In the genomic region with DNA sequence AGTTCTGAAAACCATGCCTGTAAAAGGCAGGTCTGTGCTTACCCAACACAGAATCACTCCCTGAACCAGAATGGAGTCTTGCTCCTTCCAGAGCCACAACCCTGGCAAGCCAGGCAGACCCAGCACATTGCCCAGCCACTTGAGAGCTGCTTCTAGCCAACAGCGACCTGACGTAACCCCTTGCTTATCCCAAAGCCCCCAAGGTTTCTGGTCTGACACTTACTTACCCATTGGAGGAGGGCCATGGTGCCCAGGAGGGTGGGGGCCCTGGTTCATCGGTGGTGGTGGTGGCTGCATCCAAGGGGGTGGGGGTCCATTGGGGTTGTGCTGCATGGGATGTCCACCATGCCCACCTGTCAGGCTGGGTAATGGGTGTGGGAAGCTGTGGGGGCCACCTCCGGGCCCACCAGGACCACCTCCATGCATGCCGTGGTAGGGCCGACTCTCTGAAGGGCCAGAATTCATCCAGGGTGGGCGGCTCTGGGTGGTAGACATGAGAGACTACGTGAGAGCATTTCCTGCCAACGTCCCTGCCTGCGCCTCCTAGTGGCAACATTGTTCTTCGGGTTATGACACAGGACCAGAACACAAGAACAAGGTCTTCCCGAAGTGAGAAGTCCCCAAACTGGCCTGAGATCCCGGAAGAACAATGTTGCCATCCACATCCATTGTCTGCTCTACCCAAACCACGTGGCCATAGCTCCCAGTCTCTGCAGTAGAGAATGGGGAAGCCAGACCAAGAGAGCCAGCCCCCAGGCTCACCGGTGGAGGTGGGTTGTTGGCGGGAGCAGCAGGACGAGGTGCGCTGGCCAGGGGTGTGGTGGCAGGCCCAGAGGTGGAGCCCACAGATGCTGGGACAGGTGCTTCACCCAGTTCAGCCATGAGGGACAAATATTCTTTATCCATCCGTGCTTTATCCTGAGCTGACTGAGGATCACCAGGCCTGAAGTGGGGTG, we compare ENCODE assay signal across 8 cellular contexts. TPM values are rescaled to one million over a fixed set of nuclear protein-coding genes. Genes with fewer than 3 reads are reported as not detected.
DNase-seq lines count a peak whose midpoint lies in the region; ATAC-seq and TF ChIP-seq lines count a peak whose summit lies in the region.

No MANE protein-coding gene starts in this region.

- peak; percentile 66 for DNase-seq in Daoy (ENCODE audit: low read depth)
- peak; percentile 75 for DNase-seq in activated CD4-positive, CD25-positive, alpha-beta regulatory T cell treated with anti-CD3 and anti-CD28 coated beads, Interleukin-2, amount 50 U/mL, for 16 hours (ENCODE audit: low read depth, low spot score)
- DNase-seq in central memory CD8-positive, alpha-beta T cell (ENCODE audit: low spot score in 2 of 2): peak; percentile 71 to 85
- peak; percentile 43 for DNase-seq in medulla oblongata (ENCODE audit: extremely low spot score)
- peak; percentile 76 to 78 for DNase-seq in stimulated activated CD8-positive, alpha-beta memory T cell treated with anti-CD3 and anti-CD28 coated beads, Interleukin-2, amount 100 ng/mL, for 48 hours (ENCODE audit: low read depth in 2 of 2)

- H3K4me2 ChIP-seq in Loucy (ENCODE audit: low read depth, low read length, poor library complexity, severe bottlenecking): peak overlapping the region; percentile 32

- peaks cover 93% of the 10 kb centered on the region for H3K36me3 ChIP-seq in Loucy (ENCODE audit: insufficient read depth, low read length)

- H3K4me1 ChIP-seq in Loucy (ENCODE audit: insufficient read depth, low read length, poor library complexity, severe bottlenecking): peaks cover 53% of the 10 kb centered on the region

- peak overlapping the region; percentile 4 for H3K4me3 ChIP-seq in Loucy (ENCODE audit: low read length, poor library complexity, severe bottlenecking)

- H3K9ac ChIP-seq in Loucy (ENCODE audit: low read depth, low read length, poor library complexity, severe bottlenecking): no peak overlapping the region

- H4K20me1 ChIP-seq in Loucy (ENCODE audit: insufficient read depth, low read length, poor library complexity, severe bottlenecking): peaks cover 98% of the 10 kb centered on the region

- peak overlapping the region; percentile 89 for H3K27ac Mint-ChIP-seq in central memory CD8-positive, alpha-beta T cell (ENCODE audit: low read depth)

- H3K9me2 ChIP-seq in Loucy (replicated peaks; ENCODE audit: low read depth, low read length): no peaks in the 10 kb centered on the region

- H3K4me3 Mint-ChIP-seq in central memory CD8-positive, alpha-beta T cell: peak overlapping the region; percentile 71

- H3K79me2 ChIP-seq in Loucy (ENCODE audit: insufficient read depth, low read length): peaks cover 88% of the 10 kb centered on the region

- H3K4me1 Mint-ChIP-seq in central memory CD8-positive, alpha-beta T cell: peaks cover 88% of the 10 kb centered on the region

- no peak overlapping the region for H2AFZ ChIP-seq in Loucy (ENCODE audit: low read length)

- H3F3A ChIP-seq in Loucy (ENCODE audit: low read depth): peaks cover 45% of the 10 kb centered on the region

- peak; percentile 90 for TF ChIP-seq CTCF in Loucy (conservative IDR thresholded peaks at IDR 0.05; ENCODE audit: low read length)

- H3K27me3 ChIP-seq in Loucy (ENCODE audit: insufficient read depth, low read length, poor library complexity, severe bottlenecking): no peaks in the 10 kb centered on the region

- H3K9me3 Mint-ChIP-seq in central memory CD8-positive, alpha-beta T cell: no peaks in the 10 kb centered on the region

- H3K27me3 Mint-ChIP-seq in central memory CD8-positive, alpha-beta T cell: no peaks in the 10 kb centered on the region

- peak; percentile 16 for ATAC-seq in central memory CD8-positive, alpha-beta T cell (replicated peaks; ENCODE audit: extremely low read depth, poor library complexity, severe bottlenecking)
- no peak for ATAC-seq in GM21528 (IDR thresholded peaks at IDR 0.05; ENCODE audit: low FRiP score, unreplicated experiment)
- ATAC-seq in GM21423 (IDR thresholded peaks at IDR 0.05; ENCODE audit: unreplicated experiment): no peak

- no peaks in the 10 kb centered on the region for H3K9me3 ChIP-seq in Loucy (ENCODE audit: insufficient read depth, low read depth, low read length)

- H3K36me3 Mint-ChIP-seq in central memory CD8-positive, alpha-beta T cell (ENCODE audit: insufficient read depth): peaks cover 95% of the 10 kb centered on the region

RNA-seq across cellular contexts. Expression of a gene that starts 7.8 kb away (rescaled TPM):
- total RNA-seq in Daoy (2014; rRNA removed; shearing (Covaris generic)): not detected in 2 replicates

RNA-seq across cellular contexts. Expression of a gene that starts 10.7 kb away (rescaled TPM):
- total RNA-seq in Daoy (2014; rRNA removed; shearing (Covaris generic)): 99.7 and 151 TPM in 2 replicates

RNA-seq across cellular contexts. Expression of a gene that starts 23.7 kb away (rescaled TPM):
- not detected in 2 replicates for total RNA-seq in Daoy (2014; rRNA removed; shearing (Covaris generic))

RNA-seq across cellular contexts. Expression of a gene that starts 35.4 kb away (rescaled TPM):
- 6.7 and 10.4 TPM in 2 replicates for total RNA-seq in Daoy (2014; rRNA removed; shearing (Covaris generic))

RNA-seq across cellular contexts. Expression of a gene that starts 42.7 kb away (rescaled TPM):
- total RNA-seq in Daoy (2014; rRNA removed; shearing (Covaris generic)): 14.0 and 15.0 TPM in 2 replicates
